ENCODE assay signal across 17 cellular contexts in genomic region chr9:137228515-137228967, GRCh38. TPM values are rescaled to one million over a fixed set of nuclear protein-coding genes. Genes with fewer than 3 reads are reported as not detected.
DNase-seq lines count a peak whose midpoint lies in the region; ATAC-seq and TF ChIP-seq lines count a peak whose summit lies in the region.
"Had no signal": no experiment of that assay in that cellular context is flagged by ENCODE, and none has a peak within 500 bp of the region (broad histone marks: within the 10 kb centered on the region; RNA-seq: fewer than 3 reads in every experiment).

No MANE protein-coding gene starts in this region.

- TF ChIP-seq CTCF in PC-3 (conservative IDR thresholded peaks at IDR 0.05; ENCODE audit: low read depth, low read length): no peak

- no peaks in the 10 kb centered on the region for H3K36me3 ChIP-seq in PC-3 (ENCODE audit: low read depth, low read length)
- H3K36me3 ChIP-seq in neuronal stem cell (replicated peaks in 1 of 2; ENCODE audit: control insufficient read depth in 2 of 2, insufficient read depth in 2 of 2, low read length in 2 of 2): no peaks in the 10 kb centered on the region
- H3K36me3 ChIP-seq: SJCRH30 had no signal

- peak; percentile 46 for DNase-seq in NCI-H146 (lab: John Stamatoyannopoulos, UW)
- DNase-seq in NCI-H146 treated with DMSO at 0.1 percent for 48 hours (lab: John Stamatoyannopoulos, UW; ENCODE audit: unreplicated experiment): no peak
- no peak for DNase-seq in PC-3
- DNase-seq in neuronal stem cell (ENCODE audit: low spot score): no peak
- DNase-seq in NCI-H226: no peak
- no peak for DNase-seq in naive thymus-derived CD8-positive, alpha-beta T cell
- DNase-seq: GF-D8, GOT3, NCI-H1436, NCI-H2081, NCI-H524, SJCRH30 had no signal

- H3K9me3 Mint-ChIP-seq in naive thymus-derived CD8-positive, alpha-beta T cell: no peaks in the 10 kb centered on the region

- peaks cover 3 to 12% (median 7%) of the 10 kb centered on the region in 4 donors for H3K4me1 Mint-ChIP-seq in naive thymus-derived CD8-positive, alpha-beta T cell

- H3K27me3 ChIP-seq in PC-3 (ENCODE audit: low read length) (no peaks in the 10 kb centered on the region), neuronal stem cell (ENCODE audit: control insufficient read depth in 3 of 3, insufficient read depth in 3 of 3, low read depth in 1 of 3, low read length in 3 of 3) (peaks cover 0 to 7% (median 0%) of the 10 kb centered on the region in 3 experiments)

- no peak overlapping the region for H4K91ac ChIP-seq in neuronal stem cell (ENCODE audit: low read depth, low read length, poor library complexity)

- peaks cover 0 to 2% (median 1%) of the 10 kb centered on the region in 3 donors for H3K36me3 Mint-ChIP-seq in naive thymus-derived CD8-positive, alpha-beta T cell

- H3K9ac ChIP-seq in PC-3 (ENCODE audit: low read length) (no peak overlapping the region), neuronal stem cell (ENCODE audit: low read depth, low read length, poor library complexity) (no peak overlapping the region)
- H3K9ac ChIP-seq: KMS-11 had no signal

- peak overlapping the region; percentile 57 for H3K4me2 ChIP-seq in PC-3 (ENCODE audit: low read length)
- H3K4me2 ChIP-seq in neuronal stem cell (ENCODE audit: insufficient read depth, low read length, poor library complexity, severe bottlenecking): peak overlapping the region; percentile 2
- H3K4me2 ChIP-seq: KMS-11 had no signal

- POLR2A ChIA-PET in PC-3 (lab: Charles Lee; ENCODE audit: unreplicated experiment): no interaction called here
- POLR2A ChIA-PET in naive thymus-derived CD8-positive, alpha-beta T cell (lab: Charles Lee): interaction anchor here (1.0 to 6.4 kb wide), 4 partner anchors 8 to 182 kb away, joined by 3 to 59 read pairs (median 4); partner anchors contain the start of genes ANAPC2 and SSNA1

- ATAC-seq in PC-3: no peak
- no peak for ATAC-seq in naive thymus-derived CD8-positive, alpha-beta T cell

- H3K27me3 Mint-ChIP-seq in naive thymus-derived CD8-positive, alpha-beta T cell: peaks cover 2 to 18% (median 4%) of the 10 kb centered on the region in 5 donors

- no peak overlapping the region for H2BK5ac ChIP-seq in neuronal stem cell (ENCODE audit: low read length)

- H3K9me2 ChIP-seq in PC-3 (replicated peaks; ENCODE audit: low read length): no peaks in the 10 kb centered on the region

- no peak overlapping the region for H3K4me3 Mint-ChIP-seq in naive thymus-derived CD8-positive, alpha-beta T cell

- H3K4me1 ChIP-seq in PC-3 (ENCODE audit: insufficient read depth, low read length) (peaks cover 40% of the 10 kb centered on the region), neuronal stem cell (ENCODE audit: control insufficient read depth in 2 of 2, insufficient read depth in 1 of 2, low read depth in 1 of 2, low read length in 2 of 2) (peaks cover 2 to 9% of the 10 kb centered on the region in 2 donors)

- no peak overlapping the region for H3K27ac Mint-ChIP-seq in naive thymus-derived CD8-positive, alpha-beta T cell

- peak overlapping the region; percentile 38 for H3K18ac ChIP-seq in neuronal stem cell (ENCODE audit: low read length)

- no peak overlapping the region for H2BK120ac ChIP-seq in neuronal stem cell (ENCODE audit: low read depth, low read length)

- no peaks in the 10 kb centered on the region for H3K9me3 ChIP-seq in PC-3 (ENCODE audit: low read length)
- no peaks in the 10 kb centered on the region for H3K9me3 ChIP-seq in neuronal stem cell (replicated peaks in 1 of 2; ENCODE audit: control insufficient read depth in 2 of 2, insufficient read depth in 1 of 2, low read depth in 1 of 2, low read length in 2 of 2)
- H3K9me3 ChIP-seq: SJCRH30 had no signal

- peak overlapping the region; percentile 93 for H3K23ac ChIP-seq in neuronal stem cell (ENCODE audit: low read depth, low read length, poor library complexity)

- peak overlapping the region; percentile 21 for H3K14ac ChIP-seq in neuronal stem cell (ENCODE audit: low read length)

- peak overlapping the region; percentile 75 for H2AK5ac ChIP-seq in neuronal stem cell (ENCODE audit: low read depth, low read length)

- H3K4ac ChIP-seq in neuronal stem cell (ENCODE audit: low read length): peak overlapping the region; percentile 23

- no TSS peak for BruUV-seq in PC-3 (replicated peaks; lab: Mats Ljungman, UMichigan)

- no CpG with 5 or more reads among the region's 28 CpGs for WGBS in neuronal stem cell (ENCODE audit: extremely low coverage in 2 of 2, insufficient read length in 2 of 2, insufficient replicate concordance in 1 of 2), 2 donors

- intact Hi-C loops in PC-3 (cut with micrococcal nuclease): loop anchor here (5.0 kb wide), 2 partner anchors 41 to 111 kb away; partner anchors contain the start of genes ANAPC2 and SSNA1

- peaks cover 19% of the 10 kb centered on the region for H3K79me2 ChIP-seq in PC-3 (ENCODE audit: low read length)

- no peak overlapping the region for H2BK15ac ChIP-seq in neuronal stem cell (ENCODE audit: low read length)

- no peak overlapping the region for H4K8ac ChIP-seq in neuronal stem cell (ENCODE audit: low read depth, low read length)

- no peaks in the 10 kb centered on the region for H4K20me1 ChIP-seq in PC-3 (ENCODE audit: low read length)

- no peak overlapping the region for H2BK12ac ChIP-seq in neuronal stem cell (ENCODE audit: low read length)

- H3K4me3 ChIP-seq in PC-3 (ENCODE audit: low read length) (no peak overlapping the region), neuronal stem cell (ENCODE audit: low read length in 2 of 2) (no peak overlapping the region)
- H3K4me3 ChIP-seq: SJCRH30 had no signal

- H3K79me1 ChIP-seq in neuronal stem cell (ENCODE audit: low read depth, low read length): no peaks in the 10 kb centered on the region

- H2AFZ ChIP-seq in PC-3 (ENCODE audit: low read length) (no peak overlapping the region), neuronal stem cell (ENCODE audit: low read length) (no peak overlapping the region)

- H3K27ac ChIP-seq in PC-3 (ENCODE audit: low read length) (no peak overlapping the region), neuronal stem cell (replicated peaks; ENCODE audit: low read length) (no peak overlapping the region)
- H3K27ac ChIP-seq: KMS-11, SJCRH30 had no signal

- peaks cover 2% of the 10 kb centered on the region for H3F3A ChIP-seq in PC-3 (ENCODE audit: low read length, unreplicated experiment)

- CTCF ChIA-PET in PC-3 (lab: Charles Lee): interaction anchor here (1.1 kb wide), 1 partner anchor 72 kb away, joined by 3 read pairs; no protein-coding TSS in a partner anchor

RNA-seq across cellular contexts. Expression of gene RNF224, which starts 1.2 kb away (rescaled TPM):
- 1.2 and 1.7 TPM in 2 replicates for total RNA-seq in PC-3 (2014; rRNA removed)
- polyA plus RNA-seq in neuronal stem cell (2013, experiment 1 of 2): not detected
- polyA plus RNA-seq in neuronal stem cell (2013, experiment 2 of 2): not detected
- total RNA-seq in naive thymus-derived CD8-positive, alpha-beta T cell: under 1 TPM in 1 of 2 experiments, not detected in 1; 0.21 TPM
- not detected for polyA plus RNA-seq in naive thymus-derived CD8-positive, alpha-beta T cell
- total RNA-seq: Daoy, M059J, RPMI7951, SJCRH30 had no signal
- polyA plus RNA-seq: BJ had no signal

RNA-seq across cellular contexts. Expression of gene SLC34A3, which starts 2.2 kb away (rescaled TPM):
- 1.0 and 1.5 TPM in 2 replicates for total RNA-seq in PC-3 (2014; rRNA removed)
- polyA plus RNA-seq in neuronal stem cell (2013, experiment 1 of 2): not detected
- polyA plus RNA-seq in neuronal stem cell (2013, experiment 2 of 2): not detected
- not detected for total RNA-seq in naive thymus-derived CD8-positive, alpha-beta T cell
- not detected for polyA plus RNA-seq in naive thymus-derived CD8-positive, alpha-beta T cell
- total RNA-seq: Daoy, RPMI7951 had no signal
- polyA plus RNA-seq: BJ had no signal

RNA-seq across cellular contexts. Expression of gene CYSRT1, which starts 3.6 kb away (rescaled TPM):
- total RNA-seq in PC-3 (2014; rRNA removed): 0.29 and 1.3 TPM in 2 replicates
- 0.66 TPM for polyA plus RNA-seq in neuronal stem cell (2013, experiment 1 of 2)
- polyA plus RNA-seq in neuronal stem cell (2013, experiment 2 of 2): 0.61 TPM
- under 1 TPM; 0.30 to 0.47 TPM for total RNA-seq in naive thymus-derived CD8-positive, alpha-beta T cell
- polyA plus RNA-seq in naive thymus-derived CD8-positive, alpha-beta T cell: not detected

RNA-seq across cellular contexts. Expression of gene RNF208, which starts 6.5 kb away (rescaled TPM):
- 1.7 and 2.8 TPM in 2 replicates for total RNA-seq in PC-3 (2014; rRNA removed)
- 6.4 TPM for polyA plus RNA-seq in neuronal stem cell (2013, experiment 1 of 2)
- 6.5 TPM for polyA plus RNA-seq in neuronal stem cell (2013, experiment 2 of 2)
- 1 to 10 TPM in 1 of 2 experiments, under 1 TPM in 1; 0.91 to 1.7 TPM for total RNA-seq in naive thymus-derived CD8-positive, alpha-beta T cell
- polyA plus RNA-seq in naive thymus-derived CD8-positive, alpha-beta T cell: not detected
- total RNA-seq: Daoy, RPMI7951 had no signal

RNA-seq across cellular contexts. Expression of gene TUBB4B, which starts 12.5 kb away (rescaled TPM):
- total RNA-seq in PC-3 (2014; rRNA removed): 424 and 599 TPM in 2 replicates
- 358 TPM for polyA plus RNA-seq in neuronal stem cell (2013, experiment 1 of 2)
- polyA plus RNA-seq in neuronal stem cell (2013, experiment 2 of 2): 354 TPM
- total RNA-seq in naive thymus-derived CD8-positive, alpha-beta T cell: 10 to 100 TPM; 60.2 TPM
- polyA plus RNA-seq in naive thymus-derived CD8-positive, alpha-beta T cell: 10 to 100 TPM; 10.8 to 23.4 (median 22.5) TPM
